In genomic region chrX:68455151-68455510, GRCh38 we compare ENCODE assay signal across 14 cellular contexts. TPM values are rescaled to one million over a fixed set of nuclear protein-coding genes. Genes with fewer than 3 reads are reported as not detected.
A peak's percentile ranks its signal among the peaks of the same experiment; 100 is the strongest.
DNase-seq lines count a peak whose midpoint lies in the region; ATAC-seq and TF ChIP-seq lines count a peak whose summit lies in the region.
"Had no signal": no experiment of that assay in that cellular context is flagged by ENCODE, and none has a peak within 500 bp of the region (broad histone marks: within the 10 kb centered on the region; RNA-seq: fewer than 3 reads in every experiment).

No MANE protein-coding gene starts in this region.

- ATAC-seq in left lung = peak; percentile 65
- ATAC-seq: GM12878 had no signal

- no peaks in the 10 kb centered on the region for H3K27me3 ChIP-seq in left lung

- H3K4me3 ChIP-seq in LNCaP clone FGC (ENCODE audit: low read depth, low read length) (no peak overlapping the region), left lung (no peak overlapping the region)
- H3K4me3 ChIP-seq: GM12878 had no signal

- no peaks in the 10 kb centered on the region for H3K4me1 ChIP-seq in left lung

- no peak overlapping the region for H3K27ac ChIP-seq in left lung

- no peak for TF ChIP-seq CTCF in LNCaP clone FGC (IDR thresholded peaks at IDR 0.05; ENCODE audit: control insufficient read depth, extremely low read depth, insufficient read depth)
- TF ChIP-seq CTCF in left lung (IDR thresholded peaks at IDR 0.05) = no peak

- H3K9me3 ChIP-seq in left lung = no peaks in the 10 kb centered on the region

- intact Hi-C loops in left lung (cut with DNase I) = no loop called here

- H3K36me3 ChIP-seq in left lung = no peaks in the 10 kb centered on the region

- DNase-seq in SIG-M5 treated with dmso at 0.1 percent for 504 hours (lab: John Stamatoyannopoulos, UW; ENCODE audit: unreplicated experiment) (peak; percentile 0), SIG-M5 (lab: John Stamatoyannopoulos, UW) (no peak), LNCaP clone FGC (ENCODE audit: low read depth) (peak; percentile 85), left lung (no peak), AML-193 (lab: John Stamatoyannopoulos, UW) (no peak), occipital lobe (lab: John Stamatoyannopoulos, UW) (no peak), kidney glomerular epithelial cell (lab: John Stamatoyannopoulos, UW) (no peak)
- DNase-seq: ACHN; CD4-positive, alpha-beta memory T cell; DMS153; DND-41; EL; H9 had no signal

RNA-seq across cellular contexts. Expression of gene OPHN1, which starts 21.8 kb away (rescaled TPM):
- total RNA-seq in left lung (10 to 100 TPM in 1 of 2 donors, 1 to 10 TPM in 1; 6.8 to 12.8 TPM), occipital lobe (50.8 TPM)

RNA-seq across cellular contexts. Expression of gene YIPF6, which starts 43.7 kb away (rescaled TPM):
- total RNA-seq in left lung (10 to 100 TPM; 50.0 to 54.5 TPM), occipital lobe (29.5 TPM)

Comparison
In these comparisons a context has a peak if more than half of its experiments do, and no peak if none do; other contexts are left out.
1. DNase-seq: peak in SIG-M5 treated with dmso at 0.1 percent for 504 hours (single experiment) and LNCaP clone FGC (single experiment); none in SIG-M5 (single experiment), left lung (0 of 2), AML-193 (0 of 2), occipital lobe (single experiment) and kidney glomerular epithelial cell (single experiment).